ENCODE assay signal across 17 cellular contexts in genomic region chr13:107842562-107843180, GRCh38.
DNase-seq lines count a peak whose midpoint lies in the region; ATAC-seq and TF ChIP-seq lines count a peak whose summit lies in the region.
"Had no signal": no experiment of that assay in that cellular context is flagged by ENCODE, and none has a peak within 500 bp of the region (broad histone marks: within the 10 kb centered on the region; RNA-seq: fewer than 3 reads in every experiment).

No MANE protein-coding gene starts in this region.

- POLR2A ChIA-PET in GM10248 (lab: Yijun Ruan, JAX): no interaction called here

- no peaks in the 10 kb centered on the region for H3K4me1 ChIP-seq in upper lobe of right lung
- H3K4me1 ChIP-seq: esophagus muscularis mucosa, SJSA1 had no signal

- no peaks in the 10 kb centered on the region for H3K36me3 ChIP-seq in upper lobe of right lung
- H3K36me3 ChIP-seq: esophagus muscularis mucosa, SJSA1 had no signal

- no peak overlapping the region for H3K4me3 ChIP-seq in upper lobe of right lung
- H3K4me3 ChIP-seq: esophagus muscularis mucosa, SJSA1 had no signal

- H3K9me3 ChIP-seq in upper lobe of right lung: no peaks in the 10 kb centered on the region
- H3K9me3 ChIP-seq: esophagus muscularis mucosa, SJSA1 had no signal

- no peaks in the 10 kb centered on the region for H3K27me3 ChIP-seq in upper lobe of right lung
- H3K27me3 ChIP-seq: esophagus muscularis mucosa, SJSA1 had no signal

- peak; percentile 43 for DNase-seq in A172 (ENCODE audit: low spot score)
- DNase-seq in LoVo (ENCODE audit: low spot score): peak; percentile 69
- peak; percentile 59 for DNase-seq in amniotic epithelial cell (ENCODE audit: low read depth)
- peak; percentile 21 for DNase-seq in hepatic stellate cell (ENCODE audit: low spot score)
- DNase-seq in upper lobe of right lung: no peak
- no peak for DNase-seq in GM10248 (ENCODE audit: extremely low spot score)
- DNase-seq: 8988T; DMS53; MM.1S; NCI-H1694 treated with DMSO at 0.1 percent for 48 hours; NCI-H345; stimulated activated naive CD8-positive, alpha-beta T cell treated with anti-CD3 and anti-CD28 coated beads, Interleukin-15, Interleukin-2, amounts not matched to agents 100 U/mL and 50 U/mL, for 24 hours; T-helper 9 cell had no signal

- TF ChIP-seq CTCF in upper lobe of right lung (IDR thresholded peaks at IDR 0.05) (no peak), GM10248 (IDR thresholded peaks at IDR 0.05; ENCODE audit: control extremely low read depth, extremely low read depth, low read depth, missing control alignments) (no peak)

- CTCF ChIA-PET in GM10248 (lab: Yijun Ruan, JAX): no interaction called here

- ATAC-seq in upper lobe of right lung (no peak), GM18858 (IDR thresholded peaks at IDR 0.05; ENCODE audit: unreplicated experiment) (no peak), HG03196 (IDR thresholded peaks at IDR 0.05; ENCODE audit: unreplicated experiment) (no peak)
- ATAC-seq: stimulated activated naive CD8-positive, alpha-beta T cell treated with anti-CD3 and anti-CD28 coated beads, Interleukin-15, Interleukin-2, amounts not matched to agents 100 U/mL and 50 U/mL, for 24 hours had no signal

- no peak overlapping the region for H3K27ac ChIP-seq in upper lobe of right lung
- H3K27ac ChIP-seq: esophagus muscularis mucosa, SJSA1 had no signal

- intact Hi-C loops in upper lobe of right lung (cut with DNase I): no loop called here

Comparison
In these comparisons a context has a peak if more than half of its experiments do, and no peak if none do; other contexts are left out.
1. DNase-seq: peak in A172 (single experiment), LoVo (single experiment), amniotic epithelial cell (single experiment) and hepatic stellate cell (single experiment); none in upper lobe of right lung (single experiment) and GM10248 (single experiment).